Comparison of ENCODE assay signal across 1 cellular context in the genomic region with DNA sequence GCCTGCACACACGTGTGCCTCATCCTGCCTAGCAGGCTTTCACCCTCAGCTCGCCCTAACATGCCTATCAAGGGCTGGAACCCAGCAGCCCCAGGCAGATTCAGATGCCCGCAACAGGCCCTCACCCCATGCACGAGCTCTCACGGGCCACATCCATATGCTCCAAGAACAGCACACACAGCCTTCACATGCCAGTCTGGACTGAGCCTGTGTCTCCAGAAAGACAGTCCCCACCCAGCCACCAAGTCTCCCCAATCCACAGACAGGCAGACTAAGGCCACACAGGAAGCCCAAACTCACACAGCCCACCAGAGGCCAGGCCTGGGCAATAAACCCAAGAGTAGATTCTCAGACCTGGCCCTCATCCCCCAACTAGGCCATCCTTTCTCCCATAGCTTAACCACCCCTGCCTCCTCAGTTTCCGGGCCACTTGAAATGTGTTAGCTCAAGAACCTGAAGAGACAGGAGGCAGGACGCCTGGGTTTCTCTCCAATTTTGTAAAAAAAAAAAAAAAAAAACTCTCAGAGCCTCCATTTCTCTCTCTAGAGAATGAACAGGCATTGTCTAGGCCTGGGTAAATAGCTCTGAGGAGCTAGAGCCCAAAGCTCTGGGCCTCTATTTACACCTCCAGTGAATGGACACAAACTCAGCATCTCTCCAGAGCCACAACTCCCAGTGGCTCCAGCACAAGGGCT.
TF ChIP-seq lines count a peak whose summit lies in the region.

No MANE protein-coding gene starts in this region.

TF ChIP-seq in HepG2, 621 proteins besides CTCF, POLR2A, EP300 and RAD21:
- TF ChIP-seq ZNF30 (CRISPR knock-in tag; IDR thresholded peaks at IDR 0.05) (no peak), CHD4 (IDR thresholded peaks at IDR 0.05; ENCODE audit: borderline replicate concordance, low read length) (0 out of 2 replicates have a peak, but pooled peaks have one; percentile 25), ZMYM3 (CRISPR knock-in tag; IDR thresholded peaks at IDR 0.05) (peak; percentile 77), ZNF629 (CRISPR knock-in tag; conservative IDR thresholded peaks at IDR 0.05) (peak; percentile 88), MEIS1 (CRISPR knock-in tag; IDR thresholded peaks at IDR 0.05; ENCODE audit: borderline replicate concordance) (0 out of 2 replicates have a peak, but pooled peaks have one; percentile 5), PCBP2 (optimal IDR thresholded peaks at IDR 0.05; ENCODE audit: low read depth, low read length, poor library complexity, severe bottlenecking) (no peak)
- TF ChIP-seq, protein P1, sequence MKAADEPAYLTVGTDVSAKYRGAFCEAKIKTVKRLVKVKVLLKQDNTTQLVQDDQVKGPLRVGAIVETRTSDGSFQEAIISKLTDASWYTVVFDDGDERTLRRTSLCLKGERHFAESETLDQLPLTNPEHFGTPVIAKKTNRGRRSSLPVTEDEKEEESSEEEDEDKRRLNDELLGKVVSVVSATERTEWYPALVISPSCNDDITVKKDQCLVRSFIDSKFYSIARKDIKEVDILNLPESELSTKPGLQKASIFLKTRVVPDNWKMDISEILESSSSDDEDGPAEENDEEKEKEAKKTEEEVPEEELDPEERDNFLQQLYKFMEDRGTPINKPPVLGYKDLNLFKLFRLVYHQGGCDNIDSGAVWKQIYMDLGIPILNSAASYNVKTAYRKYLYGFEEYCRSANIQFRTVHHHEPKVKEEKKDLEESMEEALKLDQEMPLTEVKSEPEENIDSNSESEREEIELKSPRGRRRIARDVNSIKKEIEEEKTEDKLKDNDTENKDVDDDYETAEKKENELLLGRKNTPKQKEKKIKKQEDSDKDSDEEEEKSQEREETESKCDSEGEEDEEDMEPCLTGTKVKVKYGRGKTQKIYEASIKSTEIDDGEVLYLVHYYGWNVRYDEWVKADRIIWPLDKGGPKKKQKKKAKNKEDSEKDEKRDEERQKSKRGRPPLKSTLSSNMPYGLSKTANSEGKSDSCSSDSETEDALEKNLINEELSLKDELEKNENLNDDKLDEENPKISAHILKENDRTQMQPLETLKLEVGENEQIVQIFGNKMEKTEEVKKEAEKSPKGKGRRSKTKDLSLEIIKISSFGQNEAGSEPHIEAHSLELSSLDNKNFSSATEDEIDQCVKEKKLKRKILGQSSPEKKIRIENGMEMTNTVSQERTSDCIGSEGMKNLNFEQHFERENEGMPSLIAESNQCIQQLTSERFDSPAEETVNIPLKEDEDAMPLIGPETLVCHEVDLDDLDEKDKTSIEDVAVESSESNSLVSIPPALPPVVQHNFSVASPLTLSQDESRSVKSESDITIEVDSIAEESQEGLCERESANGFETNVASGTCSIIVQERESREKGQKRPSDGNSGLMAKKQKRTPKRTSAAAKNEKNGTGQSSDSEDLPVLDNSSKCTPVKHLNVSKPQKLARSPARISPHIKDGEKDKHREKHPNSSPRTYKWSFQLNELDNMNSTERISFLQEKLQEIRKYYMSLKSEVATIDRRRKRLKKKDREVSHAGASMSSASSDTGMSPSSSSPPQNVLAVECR (CRISPR knock-in tag; IDR thresholded peaks at IDR 0.05; ENCODE audit: borderline replicate concordance) = no peak
TF ChIP-seq in HepG2: peak in this region for 4.
